In the genomic region with DNA sequence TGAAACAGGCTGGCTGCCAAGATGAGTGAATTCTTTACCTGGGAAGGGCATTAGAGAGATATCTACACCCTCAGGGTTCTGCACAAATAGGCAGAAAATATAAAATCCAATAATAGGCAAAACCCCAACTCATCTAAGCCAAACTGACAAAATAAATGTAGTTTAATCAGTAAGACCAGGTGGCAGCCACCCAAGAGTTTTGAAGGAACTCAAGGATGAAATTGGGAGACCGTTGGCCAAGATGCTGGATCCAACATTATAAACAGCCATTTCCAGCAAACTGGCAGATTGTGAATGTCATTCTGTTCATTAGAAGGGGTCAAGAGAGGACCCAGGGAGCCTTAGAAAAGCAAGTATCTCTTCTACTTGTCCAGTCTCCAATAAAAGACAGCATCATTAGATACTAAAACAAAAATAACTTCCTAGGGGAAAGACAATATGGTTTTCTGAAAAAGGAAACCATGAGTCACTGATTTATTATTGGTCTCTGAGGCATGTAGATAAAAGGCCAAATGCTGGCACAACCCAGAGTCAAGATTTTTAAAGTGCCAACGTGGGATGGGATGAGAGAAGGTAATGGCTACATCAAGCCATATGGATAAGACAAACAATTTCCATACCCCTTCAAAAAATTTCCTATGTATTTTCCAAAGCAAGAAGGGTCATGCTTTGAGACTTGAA, we compare ENCODE assay signal across 15 cellular contexts.
A peak's percentile ranks its signal among the peaks of the same experiment; 100 is the strongest.
DNase-seq lines count a peak whose midpoint lies in the region; FAIRE-seq and TF ChIP-seq lines count a peak whose summit lies in the region.
"Had no signal": no experiment of that assay in that cellular context is flagged by ENCODE, and none has a peak within 500 bp of the region (broad histone marks: within the 10 kb centered on the region; RNA-seq: fewer than 3 reads in every experiment).

No MANE protein-coding gene starts in this region.

- H3K79me2 ChIP-seq in keratinocyte (ENCODE audit: control insufficient read depth, insufficient read depth, low read length) (no peaks in the 10 kb centered on the region), smooth muscle cell (ENCODE audit: low read depth) (no peaks in the 10 kb centered on the region)

- peaks cover 4% of the 10 kb centered on the region for H3K4me1 ChIP-seq in keratinocyte (ENCODE audit: control insufficient read depth, extremely low read depth, insufficient read depth, low read length)
- H3K4me1 ChIP-seq in smooth muscle cell (ENCODE audit: low read depth) = no peaks in the 10 kb centered on the region

- FAIRE-seq in keratinocyte (lab: Jason Lieb, UNC) (no peak), HTR-8/SVneo (lab: Jason Lieb, UNC) (no peak)
- FAIRE-seq: GM12891, islet of Langerhans had no signal

- peak overlapping the region; percentile 21 for H2AFZ ChIP-seq in keratinocyte (ENCODE audit: control insufficient read depth, low read length)
- no peak overlapping the region for H2AFZ ChIP-seq in smooth muscle cell (ENCODE audit: low read depth)

- H3F3A ChIP-seq in smooth muscle cell (ENCODE audit: low read depth) = no peaks in the 10 kb centered on the region

- H3K27me3 ChIP-seq in keratinocyte (ENCODE audit: control insufficient read depth, extremely low read depth, insufficient read depth, low read length) (no peaks in the 10 kb centered on the region), smooth muscle cell (ENCODE audit: low read depth) (no peaks in the 10 kb centered on the region)
- H3K27me3 ChIP-seq: ovary had no signal

- no peaks in the 10 kb centered on the region for H4K20me1 ChIP-seq in keratinocyte (ENCODE audit: control insufficient read depth, extremely low read depth, insufficient read depth, low read length)
- H4K20me1 ChIP-seq in smooth muscle cell (ENCODE audit: low read depth) = no peaks in the 10 kb centered on the region

- H3K9ac ChIP-seq in keratinocyte (ENCODE audit: control insufficient read depth, extremely low read depth, insufficient read depth, low read length) (no peak overlapping the region), smooth muscle cell (ENCODE audit: low read depth) (no peak overlapping the region)

- 78% methylated on average over 2 of the region's 2 CpGs for WGBS in smooth muscle cell (ENCODE audit: low lambda C conversion rate)

- peak; percentile 14 for DNase-seq in AG10803 (ENCODE audit: low read depth)
- DNase-seq in M059J (ENCODE audit: low read depth) = peak; percentile 30
- DNase-seq in cerebellar cortex (ENCODE audit: low spot score) = peak; percentile 84
- DNase-seq in keratinocyte (ENCODE audit: low read depth, low spot score) = no peak
- DNase-seq in smooth muscle cell (lab: John Stamatoyannopoulos, UW; ENCODE audit: unreplicated experiment) = no peak
- DNase-seq in NCI-H524 treated with DMSO at 0.1 percent for 48 hours (lab: John Stamatoyannopoulos, UW) = no peak
- no peak for DNase-seq in NK-92 treated with Interleukin-12 subunit alpha and Interleukin-12 subunit beta, amount 100 ng/mL, for 24 hours (lab: John Stamatoyannopoulos, UW)
- no peak for DNase-seq in HTR-8/SVneo (ENCODE audit: insufficient read length, low spot score)
- DNase-seq: AML-193, DMS79 treated with DMSO at 0.1 percent for 48 hours, HFFc6, NCI-H2171 had no signal

- TF ChIP-seq CTCF in AG10803 (conservative IDR thresholded peaks at IDR 0.05; ENCODE audit: low read length) = no peak
- no peak for TF ChIP-seq CTCF in keratinocyte (optimal IDR thresholded peaks at IDR 0.05 in 1 of 3, IDR thresholded peaks at IDR 0.05 in 1 of 3, conservative IDR thresholded peaks at IDR 0.05 in 1 of 3; ENCODE audit: extremely low read depth in 1 of 3, insufficient read depth in 2 of 3, low read length in 3 of 3)
- no peak for TF ChIP-seq CTCF in smooth muscle cell (IDR thresholded peaks at IDR 0.05; ENCODE audit: borderline replicate concordance, insufficient read depth, poor library complexity, severe bottlenecking)

- H3K9me1 ChIP-seq in keratinocyte (ENCODE audit: control insufficient read depth, extremely low read depth, insufficient read depth, low read length) = no peaks in the 10 kb centered on the region

- H3K36me3 ChIP-seq in keratinocyte (ENCODE audit: control insufficient read depth in 2 of 2, extremely low read depth in 1 of 2, insufficient read depth in 2 of 2, low read length in 2 of 2) = no peaks in the 10 kb centered on the region
- H3K36me3 ChIP-seq in smooth muscle cell (ENCODE audit: low read depth) = no peaks in the 10 kb centered on the region
- H3K36me3 ChIP-seq: ovary had no signal

- H3K4me2 ChIP-seq in keratinocyte (ENCODE audit: control insufficient read depth, extremely low read depth, insufficient read depth, low read depth, low read length) = no peak overlapping the region
- H3K4me2 ChIP-seq in smooth muscle cell = no peak overlapping the region

- H3K27ac ChIP-seq in keratinocyte (ENCODE audit: control insufficient read depth, insufficient read depth, low read length) (no peak overlapping the region), smooth muscle cell (ENCODE audit: low read depth) (no peak overlapping the region)
- H3K27ac ChIP-seq: ovary had no signal

- dilution Hi-C loops in keratinocyte (cut with MboI; ENCODE audit: extremely low pct_ligation_motif_present, low sequenced_read_pairs) = no loop called here

- H3K4me3 ChIP-seq in AG10803 (ENCODE audit: low read length) = no peak overlapping the region
- no peak overlapping the region for H3K4me3 ChIP-seq in keratinocyte (ENCODE audit: control insufficient read depth in 2 of 3, extremely low read depth in 1 of 3, insufficient read depth in 2 of 3, low read depth in 1 of 3, low read length in 3 of 3)
- no peak overlapping the region for H3K4me3 ChIP-seq in smooth muscle cell
- H3K4me3 ChIP-seq: ovary had no signal

- no peaks in the 10 kb centered on the region for H3K9me3 ChIP-seq in keratinocyte (ENCODE audit: control insufficient read depth, low read depth, low read length)
- H3K9me3 ChIP-seq in smooth muscle cell (replicated peaks; ENCODE audit: low read depth) = no peaks in the 10 kb centered on the region
- H3K9me3 ChIP-seq: ovary had no signal

Comparison
In these comparisons a context has a peak if more than half of its experiments do, and no peak if none do; other contexts are left out.
1. DNase-seq: peak in AG10803 (single experiment), M059J (single experiment) and cerebellar cortex (single experiment); none in keratinocyte (single experiment), smooth muscle cell (single experiment), NCI-H524 treated with DMSO at 0.1 percent for 48 hours (single experiment), NK-92 treated with Interleukin-12 subunit alpha and Interleukin-12 subunit beta, amount 100 ng/mL, for 24 hours (single experiment) and HTR-8/SVneo (single experiment).